In genomic region chr17:2058521-2059124, GRCh38 we compare ENCODE assay signal across 8 cellular contexts. TPM values are rescaled to one million over a fixed set of nuclear protein-coding genes. Genes with fewer than 3 reads are reported as not detected.
DNase-seq lines count a peak whose midpoint lies in the region; ATAC-seq and TF ChIP-seq lines count a peak whose summit lies in the region.

No MANE protein-coding gene starts in this region.

- peak overlapping the region; percentile 57 for H3K4me3 Mint-ChIP-seq in activated naive CD4-positive, alpha-beta T cell treated with anti-CD3 and anti-CD28 coated beads, Interleukin-2, amount 10 ng/mL, durations not matched to agents 7 days and 5 days

- H3K36me3 Mint-ChIP-seq in activated naive CD4-positive, alpha-beta T cell treated with anti-CD3 and anti-CD28 coated beads, Interleukin-2, amount 10 ng/mL, durations not matched to agents 7 days and 5 days = peaks cover 39% of the 10 kb centered on the region

- ATAC-seq in heart right ventricle (peak; percentile 8 to 34 (median 24)), sciatic nerve (peak; percentile 11), GM19397 (IDR thresholded peaks at IDR 0.05; ENCODE audit: unreplicated experiment) (no peak)

- H3K36me3 ChIP-seq in heart right ventricle = peaks cover 0 to 69% (median 0%) of the 10 kb centered on the region in 9 donors

- peak overlapping the region; percentile 78 to 97 (median 93) for H3K27ac ChIP-seq in heart right ventricle

- CTCF ChIA-PET in activated naive CD4-positive, alpha-beta T cell treated with anti-CD3 and anti-CD28 coated beads, Interleukin-2, amount 10 ng/mL, durations not matched to agents 7 days and 5 days (lab: Charles Lee) = interaction anchor here (0.9 to 7.5 kb wide), 18 partner anchors 8 to 358 kb away, joined by 3 to 147 read pairs (median 5); partner anchors contain the start of gene TSR1

- peaks cover 36 to 82% (median 75%) of the 10 kb centered on the region in 9 donors for H3K4me1 ChIP-seq in heart right ventricle

- no peaks in the 10 kb centered on the region for H3K9me3 ChIP-seq in heart right ventricle

- H3K27me3 ChIP-seq in heart right ventricle = peaks cover 0 to 52% (median 8%) of the 10 kb centered on the region in 7 donors

- DNase-seq in EH (ENCODE audit: low read depth) = peak; percentile 66
- peak; percentile 53 for DNase-seq in NCI-H69 (lab: John Stamatoyannopoulos, UW)
- DNase-seq in activated naive CD4-positive, alpha-beta T cell treated with anti-CD3 and anti-CD28 coated beads, Interleukin-2, amount 10 ng/mL, durations not matched to agents 7 days and 5 days = peak; percentile 82
- peak; percentile 80 to 87 for DNase-seq in heart right ventricle
- DNase-seq in sciatic nerve (ENCODE audit: low spot score) = peak; percentile 91
- DNase-seq in A172 (ENCODE audit: low spot score) = no peak
- no peak for DNase-seq in medulla oblongata (ENCODE audit: extremely low spot score)

- peak; percentile 67 to 87 (median 76) for TF ChIP-seq CTCF in heart right ventricle (IDR thresholded peaks at IDR 0.05)

- 12 to 21% methylated on average over 58 of the region's 58 CpGs for WGBS in heart right ventricle, 2 donors

- peak overlapping the region; percentile 0 to 83 (median 71) for H3K4me3 ChIP-seq in heart right ventricle

- peaks cover 30% of the 10 kb centered on the region for H3K27me3 Mint-ChIP-seq in activated naive CD4-positive, alpha-beta T cell treated with anti-CD3 and anti-CD28 coated beads, Interleukin-2, amount 10 ng/mL, durations not matched to agents 7 days and 5 days

- H3K9me3 Mint-ChIP-seq in activated naive CD4-positive, alpha-beta T cell treated with anti-CD3 and anti-CD28 coated beads, Interleukin-2, amount 10 ng/mL, durations not matched to agents 7 days and 5 days = no peaks in the 10 kb centered on the region

- H3K4me1 Mint-ChIP-seq in activated naive CD4-positive, alpha-beta T cell treated with anti-CD3 and anti-CD28 coated beads, Interleukin-2, amount 10 ng/mL, durations not matched to agents 7 days and 5 days = peaks cover 37% of the 10 kb centered on the region

- peak overlapping the region; percentile 58 for H3K27ac Mint-ChIP-seq in activated naive CD4-positive, alpha-beta T cell treated with anti-CD3 and anti-CD28 coated beads, Interleukin-2, amount 10 ng/mL, durations not matched to agents 7 days and 5 days

- intact Hi-C loops in heart right ventricle (cut with DNase I) = loop anchor here in 7 of 10 donors (5.0 to 10.0 kb wide), 7 partner anchors 34 to 336 kb away; no protein-coding TSS in a partner anchor
- intact Hi-C loops in sciatic nerve (cut with DNase I) = no loop called here

RNA-seq across cellular contexts. Expression of gene HIC1, which starts 3.7 kb away (rescaled TPM):
- total RNA-seq in heart right ventricle (10 to 100 TPM in 7 of 10 donors, 1 to 10 TPM in 3; 3.5 to 37.5 (median 12.1) TPM), sciatic nerve (85.0 TPM)
- 10 to 100 TPM in 1 of 2 donors, 1 to 10 TPM in 1; 8.3 to 14.3 TPM for polyA plus RNA-seq in heart right ventricle
- 7.3 and 12.5 TPM in 2 replicates for total RNA-seq in A172 (2014; rRNA removed; shearing (Covaris generic))

RNA-seq across cellular contexts. Expression of gene OVCA2, which starts 16.8 kb away (rescaled TPM):
- 10 to 100 TPM; 15.3 to 25.4 (median 17.6) TPM for total RNA-seq in heart right ventricle
- 10 to 100 TPM; 43.3 to 47.5 TPM for polyA plus RNA-seq in heart right ventricle
- 12.9 TPM for total RNA-seq in sciatic nerve
- 104 and 128 TPM in 2 replicates for total RNA-seq in A172 (2014; rRNA removed; shearing (Covaris generic))

RNA-seq across cellular contexts. Expression of gene DPH1, which starts 28.7 kb away (rescaled TPM):
- total RNA-seq in heart right ventricle (10 to 100 TPM; 22.8 to 40.0 (median 25.9) TPM), sciatic nerve (37.7 TPM)
- 10 to 100 TPM; 19.0 to 28.9 TPM for polyA plus RNA-seq in heart right ventricle
- 31.2 and 33.2 TPM in 2 replicates for total RNA-seq in A172 (2014; rRNA removed; shearing (Covaris generic))

RNA-seq across cellular contexts. Expression of gene RTN4RL1, which starts 33.5 kb away (rescaled TPM):
- total RNA-seq in heart right ventricle (1 to 10 TPM in 9 of 10 donors, under 1 TPM in 1; 0.81 to 6.3 (median 2.5) TPM), sciatic nerve (5.8 TPM)
- 1 to 10 TPM; 3.0 to 3.1 TPM for polyA plus RNA-seq in heart right ventricle
- total RNA-seq in A172 (2014; rRNA removed; shearing (Covaris generic)) = 1.7 and 2.2 TPM in 2 replicates

Comparison
In these comparisons a context has a peak if more than half of its experiments do, and no peak if none do; other contexts are left out.
1. DNase-seq: peak in EH (single experiment), NCI-H69 (single experiment), activated naive CD4-positive, alpha-beta T cell treated with anti-CD3 and anti-CD28 coated beads, Interleukin-2, amount 10 ng/mL, durations not matched to agents 7 days and 5 days (single experiment), heart right ventricle (2 of 2) and sciatic nerve (single experiment); none in A172 (single experiment) and medulla oblongata (single experiment).